ENCODE assay signal across 20 cellular contexts in the genomic region with DNA sequence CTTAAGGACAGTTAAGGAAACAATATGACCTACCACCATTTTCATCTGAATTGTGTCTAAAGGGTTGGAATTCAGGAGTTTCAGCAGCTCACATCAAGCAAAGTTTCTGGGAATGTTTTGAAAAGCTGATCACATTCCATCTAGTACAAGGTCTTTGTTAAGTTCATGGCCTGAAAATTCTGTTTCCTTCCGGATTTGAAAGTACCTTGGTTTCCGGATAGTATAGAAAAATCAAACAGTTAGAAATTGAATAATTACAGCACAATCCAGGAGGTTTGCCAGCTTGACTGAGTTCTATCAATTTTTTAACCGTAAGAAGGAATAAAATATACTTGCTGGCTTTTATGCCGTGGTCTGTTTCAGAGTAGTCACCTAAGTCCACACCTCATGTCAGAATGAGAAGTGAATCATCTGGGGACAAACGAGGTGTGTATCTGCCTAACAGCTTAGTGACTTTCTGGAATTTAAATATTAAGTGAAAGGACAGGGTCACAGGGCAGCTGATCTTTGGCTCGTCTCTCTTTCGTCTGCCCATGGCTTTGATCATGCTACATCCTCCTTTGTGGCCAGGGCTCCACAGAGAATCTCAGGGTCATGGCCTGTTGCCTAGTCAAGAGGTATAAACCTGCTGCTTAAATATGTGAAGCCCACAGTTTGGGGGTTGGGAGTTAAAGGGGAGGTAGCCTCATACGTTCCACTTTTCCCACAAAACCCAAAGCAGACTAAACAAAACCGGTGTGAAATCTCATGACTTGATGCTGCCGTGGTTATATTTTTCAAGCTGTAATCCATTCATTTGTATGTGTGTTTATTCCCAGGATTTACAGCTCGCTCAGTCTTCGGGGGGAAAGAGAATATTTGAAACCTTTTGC.
DNase-seq lines count a peak whose midpoint lies in the region; FAIRE-seq and TF ChIP-seq lines count a peak whose summit lies in the region.
"Had no signal": no experiment of that assay in that cellular context is flagged by ENCODE, and none has a peak within 500 bp of the region (broad histone marks: within the 10 kb centered on the region; RNA-seq: fewer than 3 reads in every experiment).

No MANE protein-coding gene starts in this region.

- H3K27ac Mint-ChIP-seq in endodermal cell (no peak overlapping the region), neural crest cell (ENCODE audit: unreplicated experiment) (peak overlapping the region; percentile 3)
- no peak overlapping the region for H3K27ac Mint-ChIP-seq in activated CD4-positive, alpha-beta T cell treated with anti-CD3 and anti-CD28 coated beads, Interleukin-2, amount 10 ng/mL, durations not matched to agents 7 days and 5 days
- H3K27ac Mint-ChIP-seq: IgD-negative memory B cell had no signal

- H3K4me1 ChIP-seq in endodermal cell (ENCODE audit: control insufficient read depth, insufficient read depth, low read length) = peaks cover 3% of the 10 kb centered on the region

- TF ChIP-seq CTCF in endodermal cell (conservative IDR thresholded peaks at IDR 0.05) (no peak), neural crest cell (conservative IDR thresholded peaks at IDR 0.05) (no peak), D721Med (IDR thresholded peaks at IDR 0.05; ENCODE audit: insufficient read depth, missing control alignments) (no peak)

- peaks cover 92% of the 10 kb centered on the region for H3K36me3 ChIP-seq in endodermal cell (ENCODE audit: control insufficient read depth, insufficient read depth, low read length)
- H3K36me3 ChIP-seq: sigmoid colon had no signal

- H3K27ac ChIP-seq in endodermal cell (ENCODE audit: low read depth, low read length) = peak overlapping the region; percentile 31
- H3K27ac ChIP-seq: brain microvascular endothelial cell, sigmoid colon, SK-N-MC had no signal

- no peaks in the 10 kb centered on the region for H3K9me3 ChIP-seq in endodermal cell (ENCODE audit: control insufficient read depth, low read length)
- H3K9me3 ChIP-seq: sigmoid colon had no signal

- H3K4me3 ChIP-seq in endodermal cell (ENCODE audit: low read length) = no peak overlapping the region
- H3K4me3 ChIP-seq: sigmoid colon, SK-N-MC had no signal

- in situ Hi-C loops in Caki2 (cut with HindIII; ENCODE audit: low pct_unique_long_range_greater_than_20kb, low sequenced_read_pairs) = no loop called here

- H3K4me1 Mint-ChIP-seq in endodermal cell (peaks cover 14% of the 10 kb centered on the region), neural crest cell (peaks cover 63% of the 10 kb centered on the region)
- no peaks in the 10 kb centered on the region for H3K4me1 Mint-ChIP-seq in activated CD4-positive, alpha-beta T cell treated with anti-CD3 and anti-CD28 coated beads, Interleukin-2, amount 10 ng/mL, durations not matched to agents 7 days and 5 days

- peaks cover 5% of the 10 kb centered on the region for H3K9me3 Mint-ChIP-seq in endodermal cell
- H3K9me3 Mint-ChIP-seq in neural crest cell = no peaks in the 10 kb centered on the region
- H3K9me3 Mint-ChIP-seq in activated CD4-positive, alpha-beta T cell treated with anti-CD3 and anti-CD28 coated beads, Interleukin-2, amount 10 ng/mL, durations not matched to agents 7 days and 5 days = no peaks in the 10 kb centered on the region

- H3K4me3 Mint-ChIP-seq in endodermal cell (no peak overlapping the region), neural crest cell (peak overlapping the region; percentile 54)
- no peak overlapping the region for H3K4me3 Mint-ChIP-seq in activated CD4-positive, alpha-beta T cell treated with anti-CD3 and anti-CD28 coated beads, Interleukin-2, amount 10 ng/mL, durations not matched to agents 7 days and 5 days
- H3K4me3 Mint-ChIP-seq: IgD-negative memory B cell had no signal

- DNase-seq in Caki2 (ENCODE audit: low read depth) (peak; percentile 97), endodermal cell (no peak), neural crest cell (ENCODE audit: low read depth, low spot score) (peak; percentile 27), SK-N-DZ (ENCODE audit: low spot score) (no peak), D721Med (ENCODE audit: insufficient read length, low spot score) (no peak)
- DNase-seq in activated naive CD4-positive, alpha-beta T cell (lab: John Stamatoyannopoulos, UW) = no peak
- no peak for DNase-seq in activated CD4-positive, alpha-beta T cell treated with anti-CD3 and anti-CD28 coated beads, Interleukin-2, amount 10 ng/mL, durations not matched to agents 7 days and 5 days
- DNase-seq: activated naive CD4-positive, alpha-beta T cell treated with anti-CD3 and anti-CD28 coated beads, Interleukin-2, amount 50 U/mL, for 16 hours; activated T-cell treated with anti-CD3 and anti-CD28 coated beads, Interleukin-2, amount 50 U/mL, for 1 hour; brain microvascular endothelial cell; EL; hypothalamus; kidney glomerular epithelial cell; NCI-H187 treated with DMSO at 0.1 percent for 48 hours; NCI-H524 treated with DMSO at 0.1 percent for 48 hours; occipital lobe; sigmoid colon had no signal

- no peaks in the 10 kb centered on the region for H3K27me3 ChIP-seq in endodermal cell (ENCODE audit: control insufficient read depth, insufficient read depth, low read length, poor library complexity, severe bottlenecking)
- H3K27me3 ChIP-seq: brain microvascular endothelial cell had no signal

- CTCF ChIA-PET in activated CD4-positive, alpha-beta T cell treated with anti-CD3 and anti-CD28 coated beads, Interleukin-2, amount 10 ng/mL, durations not matched to agents 7 days and 5 days (lab: Charles Lee) = interaction anchor here (1.1 to 2.2 kb wide), 2 partner anchors 15 to 61 kb away, joined by 5 to 9 read pairs; no protein-coding TSS in a partner anchor

- FAIRE-seq in D721Med (lab: Jason Lieb, UNC) = no peak

- no peak overlapping the region for H3K9ac ChIP-seq in endodermal cell (ENCODE audit: extremely low read depth, low read length, poor library complexity, severe bottlenecking)

- H3K27me3 Mint-ChIP-seq in endodermal cell (ENCODE audit: insufficient read depth) (no peaks in the 10 kb centered on the region), neural crest cell (ENCODE audit: low read depth) (no peaks in the 10 kb centered on the region)
- H3K27me3 Mint-ChIP-seq in activated CD4-positive, alpha-beta T cell treated with anti-CD3 and anti-CD28 coated beads, Interleukin-2, amount 10 ng/mL, durations not matched to agents 7 days and 5 days = peaks cover 20% of the 10 kb centered on the region

- H3K36me3 Mint-ChIP-seq in endodermal cell (ENCODE audit: low read depth) = peaks cover 42% of the 10 kb centered on the region
- peaks cover 39% of the 10 kb centered on the region for H3K36me3 Mint-ChIP-seq in neural crest cell (ENCODE audit: low read depth)
- H3K36me3 Mint-ChIP-seq in activated CD4-positive, alpha-beta T cell treated with anti-CD3 and anti-CD28 coated beads, Interleukin-2, amount 10 ng/mL, durations not matched to agents 7 days and 5 days (ENCODE audit: low read depth) = no peaks in the 10 kb centered on the region
- H3K36me3 Mint-ChIP-seq: IgD-negative memory B cell had no signal

- 80 to 92% methylated on average over 12 of the region's 12 CpGs for WGBS in endodermal cell (ENCODE audit: insufficient coverage in 1 of 2, insufficient read length in 1 of 2), 2 experiments

- POLR2A ChIA-PET in activated CD4-positive, alpha-beta T cell treated with anti-CD3 and anti-CD28 coated beads, Interleukin-2, amount 10 ng/mL, durations not matched to agents 7 days and 5 days (lab: Charles Lee) = no interaction called here

TF ChIP-seq in PFSK-1, 5 proteins besides CTCF, POLR2A, EP300 and RAD21:
- TF ChIP-seq, protein P1, sequence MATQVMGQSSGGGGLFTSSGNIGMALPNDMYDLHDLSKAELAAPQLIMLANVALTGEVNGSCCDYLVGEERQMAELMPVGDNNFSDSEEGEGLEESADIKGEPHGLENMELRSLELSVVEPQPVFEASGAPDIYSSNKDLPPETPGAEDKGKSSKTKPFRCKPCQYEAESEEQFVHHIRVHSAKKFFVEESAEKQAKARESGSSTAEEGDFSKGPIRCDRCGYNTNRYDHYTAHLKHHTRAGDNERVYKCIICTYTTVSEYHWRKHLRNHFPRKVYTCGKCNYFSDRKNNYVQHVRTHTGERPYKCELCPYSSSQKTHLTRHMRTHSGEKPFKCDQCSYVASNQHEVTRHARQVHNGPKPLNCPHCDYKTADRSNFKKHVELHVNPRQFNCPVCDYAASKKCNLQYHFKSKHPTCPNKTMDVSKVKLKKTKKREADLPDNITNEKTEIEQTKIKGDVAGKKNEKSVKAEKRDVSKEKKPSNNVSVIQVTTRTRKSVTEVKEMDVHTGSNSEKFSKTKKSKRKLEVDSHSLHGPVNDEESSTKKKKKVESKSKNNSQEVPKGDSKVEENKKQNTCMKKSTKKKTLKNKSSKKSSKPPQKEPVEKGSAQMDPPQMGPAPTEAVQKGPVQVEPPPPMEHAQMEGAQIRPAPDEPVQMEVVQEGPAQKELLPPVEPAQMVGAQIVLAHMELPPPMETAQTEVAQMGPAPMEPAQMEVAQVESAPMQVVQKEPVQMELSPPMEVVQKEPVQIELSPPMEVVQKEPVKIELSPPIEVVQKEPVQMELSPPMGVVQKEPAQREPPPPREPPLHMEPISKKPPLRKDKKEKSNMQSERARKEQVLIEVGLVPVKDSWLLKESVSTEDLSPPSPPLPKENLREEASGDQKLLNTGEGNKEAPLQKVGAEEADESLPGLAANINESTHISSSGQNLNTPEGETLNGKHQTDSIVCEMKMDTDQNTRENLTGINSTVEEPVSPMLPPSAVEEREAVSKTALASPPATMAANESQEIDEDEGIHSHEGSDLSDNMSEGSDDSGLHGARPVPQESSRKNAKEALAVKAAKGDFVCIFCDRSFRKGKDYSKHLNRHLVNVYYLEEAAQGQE (IDR thresholded peaks at IDR 0.05; ENCODE audit: insufficient read depth in 1 of 2, low read depth in 2 of 2, low read length in 2 of 2) = no peak
- TF ChIP-seq POLR2AphosphoS5 (IDR thresholded peaks at IDR 0.05; ENCODE audit: low read depth, low read length) = 0 out of 2 replicates have a peak, but pooled peaks have one; percentile 18

Comparison
In these comparisons a context has a peak if more than half of its experiments do, and no peak if none do; other contexts are left out.
1. DNase-seq: peak in Caki2 (single experiment) and neural crest cell (single experiment); none in endodermal cell (single experiment), SK-N-DZ (single experiment), activated naive CD4-positive, alpha-beta T cell (0 of 4), D721Med (single experiment) and activated CD4-positive, alpha-beta T cell treated with anti-CD3 and anti-CD28 coated beads, Interleukin-2, amount 10 ng/mL, durations not matched to agents 7 days and 5 days (single experiment).